ENCODE assay signal across 22 cellular contexts in the genomic region with DNA sequence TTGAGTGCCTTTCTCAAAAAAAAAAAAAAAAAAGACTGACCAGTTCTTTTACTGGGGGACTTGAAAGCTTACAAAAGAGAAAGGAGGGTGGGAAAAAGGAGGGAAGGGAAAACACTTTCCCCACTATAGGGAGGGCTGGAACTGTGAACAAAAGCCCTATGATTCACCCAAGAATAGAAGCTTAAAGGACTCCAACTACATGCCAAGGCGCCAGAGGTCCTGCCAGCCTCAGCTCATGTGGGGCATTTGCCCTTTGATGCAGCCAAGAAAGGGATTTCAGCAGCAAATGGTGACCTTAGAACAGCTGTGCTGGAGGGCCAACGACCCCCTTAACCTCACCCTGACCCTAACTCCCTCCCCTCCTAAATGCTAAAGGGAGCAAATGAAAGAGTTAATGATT.
DNase-seq lines count a peak whose midpoint lies in the region; ATAC-seq and TF ChIP-seq lines count a peak whose summit lies in the region.
"Had no signal": no experiment of that assay in that cellular context is flagged by ENCODE, and none has a peak within 500 bp of the region (broad histone marks: within the 10 kb centered on the region; RNA-seq: fewer than 3 reads in every experiment).

No MANE protein-coding gene starts in this region.

- H3K27ac ChIP-seq in dorsolateral prefrontal cortex (peak overlapping the region; percentile 11 to 97 (median 91)), gastroesophageal sphincter (no peak overlapping the region)

- DNase-seq in G401 (ENCODE audit: low spot score) = peak; percentile 13
- DNase-seq in dorsolateral prefrontal cortex = peak in 8 of 10 donors; percentile 57 to 74 (median 66)
- DNase-seq in medulla oblongata (ENCODE audit: extremely low spot score) = peak; percentile 91
- DNase-seq in putamen (ENCODE audit: low spot score) = peak; percentile 91
- no peak for DNase-seq in stimulated activated CD4-positive, alpha-beta T cell treated with anti-CD3 and anti-CD28 coated beads, Interleukin-4, amount 100 ng/mL, for 4 hours
- no peak for DNase-seq in activated CD4-positive, alpha-beta memory T cell treated with anti-CD3 and anti-CD28 coated beads for 36 hours
- DNase-seq: 8988T; BE2C; CD4-positive, CD25-positive, alpha-beta regulatory T cell; COR-L47; DMS153; GF-D8; GOT3; KBM-7; NCI-H1105 treated with DMSO at 0.1 percent for 48 hours; NCI-H1694; NK-92 treated with Interleukin-12 subunit alpha and Interleukin-12 subunit beta, amount 100 ng/mL, for 24 hours; Right ventricle myocardium superior had no signal

- no peaks in the 10 kb centered on the region for H3K36me3 Mint-ChIP-seq in activated CD4-positive, alpha-beta memory T cell treated with anti-CD3 and anti-CD28 coated beads for 36 hours
- H3K36me3 Mint-ChIP-seq: CD4-positive, CD25-positive, alpha-beta regulatory T cell had no signal

- POLR2A ChIA-PET in activated CD4-positive, alpha-beta memory T cell treated with anti-CD3 and anti-CD28 coated beads for 36 hours (lab: Charles Lee) = no interaction called here

- H3K27me3 ChIP-seq in dorsolateral prefrontal cortex (peaks cover 0 to 3% (median 0%) of the 10 kb centered on the region in 45 donors), gastroesophageal sphincter (peaks cover 31% of the 10 kb centered on the region)
- H3K27me3 ChIP-seq: BE2C had no signal

- CTCF ChIA-PET in activated CD4-positive, alpha-beta memory T cell treated with anti-CD3 and anti-CD28 coated beads for 36 hours (lab: Charles Lee) = no interaction called here

- intact Hi-C loops in dorsolateral prefrontal cortex (cut with DNase I) = loop anchor here (2.0 to 5.0 kb wide), 3 partner anchors 43 to 142 kb away; no protein-coding TSS in a partner anchor
- intact Hi-C loops in activated CD4-positive, alpha-beta memory T cell treated with anti-CD3 and anti-CD28 coated beads for 36 hours (cut with micrococcal nuclease) = no loop called here

- 13 to 44% methylated on average over 1 to 2 of the region's 2 CpGs for WGBS in gastroesophageal sphincter (ENCODE audit: low coverage in 1 of 2), 2 donors

- no peak overlapping the region for H3K27ac Mint-ChIP-seq in activated CD4-positive, alpha-beta memory T cell treated with anti-CD3 and anti-CD28 coated beads for 36 hours
- H3K27ac Mint-ChIP-seq: CD4-positive, CD25-positive, alpha-beta regulatory T cell had no signal

- TF ChIP-seq CTCF in dorsolateral prefrontal cortex (IDR thresholded peaks at IDR 0.05 in 54 of 56, conservative IDR thresholded peaks at IDR 0.05 in 2 of 56; ENCODE audit: low read depth in 1 of 56, partially characterized antibody in 56 of 56) = peak in 3 of 56 donors; percentile 5 to 13 (median 11)
- no peak for TF ChIP-seq CTCF in gastroesophageal sphincter (IDR thresholded peaks at IDR 0.05)

- no peak for TF ChIP-seq EP300 in gastroesophageal sphincter (IDR thresholded peaks at IDR 0.05)

- H3K27me3 Mint-ChIP-seq in activated CD4-positive, alpha-beta memory T cell treated with anti-CD3 and anti-CD28 coated beads for 36 hours = no peaks in the 10 kb centered on the region

- no peaks in the 10 kb centered on the region for H3K9me3 ChIP-seq in gastroesophageal sphincter
- H3K9me3 ChIP-seq: BE2C had no signal

- in situ Hi-C loops in G401 (cut with HindIII; ENCODE audit: low sequenced_read_pairs) = no loop called here

- ATAC-seq in HG03280 (IDR thresholded peaks at IDR 0.05; ENCODE audit: unreplicated experiment) (no peak), gastroesophageal sphincter (no peak)
- ATAC-seq: HCT116, HepG2 had no signal

- H3K4me1 Mint-ChIP-seq in activated CD4-positive, alpha-beta memory T cell treated with anti-CD3 and anti-CD28 coated beads for 36 hours (ENCODE audit: low read depth) = no peaks in the 10 kb centered on the region
- H3K4me1 Mint-ChIP-seq: CD4-positive, CD25-positive, alpha-beta regulatory T cell had no signal

- TF ChIP-seq POLR2A in gastroesophageal sphincter (IDR thresholded peaks at IDR 0.05) = no peak

- no peaks in the 10 kb centered on the region for H3K9me3 Mint-ChIP-seq in activated CD4-positive, alpha-beta memory T cell treated with anti-CD3 and anti-CD28 coated beads for 36 hours

- no peaks in the 10 kb centered on the region for H3K36me3 ChIP-seq in gastroesophageal sphincter
- H3K36me3 ChIP-seq: BE2C had no signal

- H3K4me3 Mint-ChIP-seq in activated CD4-positive, alpha-beta memory T cell treated with anti-CD3 and anti-CD28 coated beads for 36 hours = no peak overlapping the region
- H3K4me3 Mint-ChIP-seq: CD4-positive, CD25-positive, alpha-beta regulatory T cell had no signal

- no peaks in the 10 kb centered on the region for H3K4me1 ChIP-seq in gastroesophageal sphincter
- H3K4me1 ChIP-seq: BE2C had no signal

- H3K4me3 ChIP-seq in dorsolateral prefrontal cortex = peak overlapping the region in 2 of 59 donors; percentile 13 to 16
- no peak overlapping the region for H3K4me3 ChIP-seq in gastroesophageal sphincter

Comparison
In these comparisons a context has a peak if more than half of its experiments do, and no peak if none do; other contexts are left out.
1. DNase-seq: peak in G401 (single experiment), dorsolateral prefrontal cortex (8 of 10), medulla oblongata (single experiment) and putamen (single experiment); none in stimulated activated CD4-positive, alpha-beta T cell treated with anti-CD3 and anti-CD28 coated beads, Interleukin-4, amount 100 ng/mL, for 4 hours (0 of 2) and activated CD4-positive, alpha-beta memory T cell treated with anti-CD3 and anti-CD28 coated beads for 36 hours (single experiment).
2. H3K27ac ChIP-seq: peak in dorsolateral prefrontal cortex (59 of 59); none in gastroesophageal sphincter (0 of 4).